Comparison of ENCODE assay signal across 21 cellular contexts in the genomic region with DNA sequence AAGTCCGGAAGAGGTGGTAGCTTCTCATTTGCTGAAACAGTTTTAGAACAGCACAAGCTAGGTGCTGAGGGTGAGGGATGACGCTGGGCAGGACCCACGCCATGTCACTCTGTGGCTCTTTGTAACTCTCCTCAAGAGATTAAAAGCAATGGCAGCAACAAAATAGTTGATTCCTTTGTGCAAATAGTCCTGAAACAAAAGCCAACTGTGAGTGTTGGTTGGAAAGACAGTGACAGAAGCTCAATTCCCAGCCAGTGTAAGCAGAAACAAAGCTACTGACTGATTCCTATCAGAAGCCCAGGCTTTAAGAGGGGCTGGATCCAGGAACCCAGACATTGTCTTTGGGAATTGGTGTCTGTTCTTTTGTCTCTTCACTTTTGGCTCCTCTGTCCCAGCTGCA.
"Had no signal": no experiment of that assay in that cellular context is flagged by ENCODE, and none has a peak within 500 bp of the region (broad histone marks: within the 10 kb centered on the region; RNA-seq: fewer than 3 reads in every experiment).

No MANE protein-coding gene starts in this region.

- H3K36me3 ChIP-seq: breast epithelium, left lung, SJSA1 had no signal

- H3K9me3 Mint-ChIP-seq: activated B cell treated with CpG ODN at 0.5 μM for 24 hours; activated naive CD8-positive, alpha-beta T cell treated with anti-CD3 and anti-CD28 coated beads for 36 hours; activated T-cell treated with anti-CD3 and anti-CD28 coated beads, Interleukin-2, amount 50 U/mL, for 72 hours; effector memory CD8-positive, alpha-beta T cell; stimulated activated naive B cell treated with anti-CD40 and anti-IgM and Interleukin-4, amounts not matched to agents 10 μg/mL and 1 μg/mL and 100 μg/mL, for 72 hours; type B pancreatic cell had no signal

- H3K9me3 ChIP-seq: breast epithelium, heart right ventricle, left lung, SJSA1 had no signal

- H3K27me3 Mint-ChIP-seq: activated B cell treated with CpG ODN at 0.5 μM for 24 hours; activated naive CD8-positive, alpha-beta T cell treated with anti-CD3 and anti-CD28 coated beads for 36 hours; effector memory CD8-positive, alpha-beta T cell; stimulated activated naive B cell treated with anti-CD40 and anti-IgM and Interleukin-4, amounts not matched to agents 10 μg/mL and 1 μg/mL and 100 μg/mL, for 72 hours; type B pancreatic cell had no signal

- H3K27ac ChIP-seq: epithelial cell of prostate, left lung, SJSA1 had no signal

- H3K4me3 Mint-ChIP-seq: activated B cell treated with CpG ODN at 0.5 μM for 24 hours; activated naive CD8-positive, alpha-beta T cell treated with anti-CD3 and anti-CD28 coated beads for 36 hours; activated T-cell treated with anti-CD3 and anti-CD28 coated beads, Interleukin-2, amount 50 U/mL, for 72 hours; effector memory CD8-positive, alpha-beta T cell; stimulated activated naive B cell treated with anti-CD40 and anti-IgM and Interleukin-4, amounts not matched to agents 10 μg/mL and 1 μg/mL and 100 μg/mL, for 72 hours; type B pancreatic cell had no signal

- H3K27ac Mint-ChIP-seq: activated B cell treated with CpG ODN at 0.5 μM for 24 hours; activated naive CD8-positive, alpha-beta T cell treated with anti-CD3 and anti-CD28 coated beads for 36 hours; activated T-cell treated with anti-CD3 and anti-CD28 coated beads, Interleukin-2, amount 50 U/mL, for 72 hours; effector memory CD8-positive, alpha-beta T cell; type B pancreatic cell had no signal

- H3K4me1 Mint-ChIP-seq: activated B cell treated with CpG ODN at 0.5 μM for 24 hours; activated naive CD8-positive, alpha-beta T cell treated with anti-CD3 and anti-CD28 coated beads for 36 hours; stimulated activated naive B cell treated with anti-CD40 and anti-IgM and Interleukin-4, amounts not matched to agents 10 μg/mL and 1 μg/mL and 100 μg/mL, for 72 hours had no signal

- H3K4me3 ChIP-seq: breast epithelium, heart right ventricle, left lung, SJSA1, skin epidermis had no signal

- H3K4me1 ChIP-seq: breast epithelium had no signal

- H3K36me3 Mint-ChIP-seq: activated naive CD8-positive, alpha-beta T cell treated with anti-CD3 and anti-CD28 coated beads for 36 hours; stimulated activated naive B cell treated with anti-CD40 and anti-IgM and Interleukin-4, amounts not matched to agents 10 μg/mL and 1 μg/mL and 100 μg/mL, for 72 hours had no signal

- FAIRE-seq: frontal cortex, keratinocyte had no signal

- DNase-seq: activated B cell treated with CpG ODN at 0.5 μM for 24 hours; activated CD4-positive, alpha-beta T cell treated with anti-CD3 and anti-CD28 coated beads for 48 hours; activated CD8-positive, alpha-beta memory T cell treated with anti-CD3 and anti-CD28 coated beads, Interleukin-2, amount 50 U/mL, for 48 hours; activated naive CD8-positive, alpha-beta T cell treated with anti-CD3 and anti-CD28 coated beads for 36 hours; activated T-cell treated with anti-CD3 and anti-CD28 coated beads, Interleukin-2, amount 50 U/mL, for 72 hours; dermis blood vessel endothelial cell; effector memory CD8-positive, alpha-beta T cell; mesendoderm; stimulated activated CD4-positive, alpha-beta T cell treated with anti-CD3 and anti-CD28 coated beads, Interleukin-15, amount 100 ng/mL, for 24 hours; stimulated activated CD4-positive, alpha-beta T cell treated with anti-CD3 and anti-CD28 coated beads, Interleukin-4, amount 100 ng/mL, for 1 hour; stimulated activated naive B cell treated with anti-CD40 and anti-IgM and Interleukin-4, amounts not matched to agents 10 μg/mL and 1 μg/mL and 100 μg/mL, for 72 hours; T-helper 2 cell had no signal

- ATAC-seq: activated T-cell treated with anti-CD3 and anti-CD28 coated beads, Interleukin-2, amount 50 U/mL, for 72 hours; effector memory CD8-positive, alpha-beta T cell; left lung; stimulated activated naive B cell treated with anti-CD40 and anti-IgM and Interleukin-4, amounts not matched to agents 10 μg/mL and 1 μg/mL and 100 μg/mL, for 72 hours had no signal

- H3K27me3 ChIP-seq: breast epithelium, heart right ventricle, left lung, SJSA1 had no signal
